1 cellular context compared by ENCODE assay signal in the genomic region with DNA sequence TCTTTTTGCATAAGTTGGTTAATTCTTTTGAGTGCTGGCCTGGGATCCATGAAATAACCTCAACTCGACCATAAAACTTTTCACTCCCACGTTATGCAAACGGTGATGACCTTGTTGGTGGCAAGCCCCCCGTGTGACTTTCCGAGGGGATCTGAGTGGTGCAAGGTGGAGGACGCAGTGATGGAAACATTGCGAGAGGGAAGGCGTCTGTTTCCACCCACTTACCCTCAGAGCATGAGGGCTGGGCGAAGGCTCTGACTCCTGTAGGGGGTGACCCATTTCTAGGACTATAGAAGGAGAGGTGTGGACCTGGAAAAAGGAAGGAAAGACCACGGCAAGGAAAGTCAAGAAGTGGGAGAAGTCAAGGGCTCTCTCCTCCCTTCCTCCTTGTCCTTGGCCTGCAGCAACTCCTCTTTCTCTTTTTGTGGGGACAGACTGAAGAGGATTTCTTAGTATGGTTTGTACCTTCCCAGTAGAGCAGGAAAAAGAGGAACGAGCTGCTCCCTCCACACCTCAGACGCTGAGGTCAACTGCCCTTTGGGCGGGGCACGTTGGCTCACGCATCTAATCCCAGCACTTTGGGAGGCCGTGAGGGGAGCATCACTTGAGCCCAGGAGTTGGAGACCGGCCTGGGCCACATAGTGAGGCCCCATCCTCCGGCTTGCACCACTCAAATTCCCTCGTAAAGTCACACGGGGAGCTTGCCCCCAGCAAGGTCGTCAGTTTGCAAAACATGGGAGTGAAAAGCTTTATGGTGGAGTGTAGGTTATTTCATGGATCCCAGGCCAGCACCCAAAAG.
TF ChIP-seq lines count a peak whose summit lies in the region.

No MANE protein-coding gene starts in this region.

TF ChIP-seq in GM23338, 12 proteins besides CTCF, POLR2A, EP300 and RAD21 (continued from another document):
- TF ChIP-seq, protein P1, sequence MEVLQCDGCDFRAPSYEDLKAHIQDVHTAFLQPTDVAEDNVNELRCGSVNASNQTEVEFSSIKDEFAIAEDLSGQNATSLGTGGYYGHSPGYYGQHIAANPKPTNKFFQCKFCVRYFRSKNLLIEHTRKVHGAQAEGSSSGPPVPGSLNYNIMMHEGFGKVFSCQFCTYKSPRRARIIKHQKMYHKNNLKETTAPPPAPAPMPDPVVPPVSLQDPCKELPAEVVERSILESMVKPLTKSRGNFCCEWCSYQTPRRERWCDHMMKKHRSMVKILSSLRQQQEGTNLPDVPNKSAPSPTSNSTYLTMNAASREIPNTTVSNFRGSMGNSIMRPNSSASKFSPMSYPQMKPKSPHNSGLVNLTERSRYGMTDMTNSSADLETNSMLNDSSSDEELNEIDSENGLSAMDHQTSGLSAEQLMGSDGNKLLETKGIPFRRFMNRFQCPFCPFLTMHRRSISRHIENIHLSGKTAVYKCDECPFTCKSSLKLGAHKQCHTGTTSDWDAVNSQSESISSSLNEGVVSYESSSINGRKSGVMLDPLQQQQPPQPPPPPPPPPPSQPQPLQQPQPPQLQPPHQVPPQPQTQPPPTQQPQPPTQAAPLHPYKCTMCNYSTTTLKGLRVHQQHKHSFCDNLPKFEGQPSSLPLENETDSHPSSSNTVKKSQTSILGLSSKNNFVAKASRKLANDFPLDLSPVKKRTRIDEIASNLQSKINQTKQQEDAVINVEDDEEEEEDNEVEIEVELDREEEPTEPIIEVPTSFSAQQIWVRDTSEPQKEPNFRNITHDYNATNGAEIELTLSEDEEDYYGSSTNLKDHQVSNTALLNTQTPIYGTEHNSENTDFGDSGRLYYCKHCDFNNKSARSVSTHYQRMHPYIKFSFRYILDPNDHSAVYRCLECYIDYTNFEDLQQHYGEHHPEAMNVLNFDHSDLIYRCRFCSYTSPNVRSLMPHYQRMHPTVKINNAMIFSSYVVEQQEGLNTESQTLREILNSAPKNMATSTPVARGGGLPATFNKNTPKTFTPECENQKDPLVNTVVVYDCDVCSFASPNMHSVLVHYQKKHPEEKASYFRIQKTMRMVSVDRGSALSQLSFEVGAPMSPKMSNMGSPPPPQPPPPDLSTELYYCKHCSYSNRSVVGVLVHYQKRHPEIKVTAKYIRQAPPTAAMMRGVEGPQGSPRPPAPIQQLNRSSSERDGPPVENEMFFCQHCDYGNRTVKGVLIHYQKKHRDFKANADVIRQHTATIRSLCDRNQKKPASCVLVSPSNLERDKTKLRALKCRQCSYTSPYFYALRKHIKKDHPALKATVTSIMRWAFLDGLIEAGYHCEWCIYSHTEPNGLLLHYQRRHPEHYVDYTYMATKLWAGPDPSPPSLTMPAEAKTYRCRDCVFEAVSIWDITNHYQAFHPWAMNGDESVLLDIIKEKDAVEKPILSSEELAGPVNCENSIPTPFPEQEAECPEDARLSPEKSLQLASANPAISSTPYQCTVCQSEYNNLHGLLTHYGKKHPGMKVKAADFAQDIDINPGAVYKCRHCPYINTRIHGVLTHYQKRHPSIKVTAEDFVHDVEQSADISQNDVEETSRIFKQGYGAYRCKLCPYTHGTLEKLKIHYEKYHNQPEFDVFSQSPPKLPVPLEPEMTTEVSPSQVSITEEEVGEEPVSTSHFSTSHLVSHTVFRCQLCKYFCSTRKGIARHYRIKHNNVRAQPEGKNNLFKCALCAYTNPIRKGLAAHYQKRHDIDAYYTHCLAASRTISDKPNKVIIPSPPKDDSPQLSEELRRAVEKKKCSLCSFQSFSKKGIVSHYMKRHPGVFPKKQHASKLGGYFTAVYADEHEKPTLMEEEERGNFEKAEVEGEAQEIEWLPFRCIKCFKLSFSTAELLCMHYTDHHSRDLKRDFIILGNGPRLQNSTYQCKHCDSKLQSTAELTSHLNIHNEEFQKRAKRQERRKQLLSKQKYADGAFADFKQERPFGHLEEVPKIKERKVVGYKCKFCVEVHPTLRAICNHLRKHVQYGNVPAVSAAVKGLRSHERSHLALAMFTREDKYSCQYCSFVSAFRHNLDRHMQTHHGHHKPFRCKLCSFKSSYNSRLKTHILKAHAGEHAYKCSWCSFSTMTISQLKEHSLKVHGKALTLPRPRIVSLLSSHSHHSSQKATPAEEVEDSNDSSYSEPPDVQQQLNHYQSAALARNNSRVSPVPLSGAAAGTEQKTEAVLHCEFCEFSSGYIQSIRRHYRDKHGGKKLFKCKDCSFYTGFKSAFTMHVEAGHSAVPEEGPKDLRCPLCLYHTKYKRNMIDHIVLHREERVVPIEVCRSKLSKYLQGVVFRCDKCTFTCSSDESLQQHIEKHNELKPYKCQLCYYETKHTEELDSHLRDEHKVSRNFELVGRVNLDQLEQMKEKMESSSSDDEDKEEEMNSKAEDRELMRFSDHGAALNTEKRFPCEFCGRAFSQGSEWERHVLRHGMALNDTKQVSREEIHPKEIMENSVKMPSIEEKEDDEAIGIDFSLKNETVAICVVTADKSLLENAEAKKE (CRISPR knock-in tag; IDR thresholded peaks at IDR 0.05): no peak
- no peak for TF ChIP-seq JUNB (IDR thresholded peaks at IDR 0.05; ENCODE audit: unreplicated experiment)
- no peak for TF ChIP-seq POLR2AphosphoS5 (IDR thresholded peaks at IDR 0.05; ENCODE audit: low read depth)
- TF ChIP-seq ZNF114 (CRISPR knock-in tag; IDR thresholded peaks at IDR 0.05): no peak
- no peak for TF ChIP-seq EZH2 (IDR thresholded peaks at IDR 0.05; ENCODE audit: low read depth, unreplicated experiment)
- TF ChIP-seq STAT1 (IDR thresholded peaks at IDR 0.05; ENCODE audit: unreplicated experiment): no peak
- TF ChIP-seq CREB1 (CRISPR knock-in tag; IDR thresholded peaks at IDR 0.05; ENCODE audit: low read depth): no peak
- TF ChIP-seq EZH2phosphoT487 (IDR thresholded peaks at IDR 0.05; ENCODE audit: unreplicated experiment): no peak
- TF ChIP-seq, protein P2, sequence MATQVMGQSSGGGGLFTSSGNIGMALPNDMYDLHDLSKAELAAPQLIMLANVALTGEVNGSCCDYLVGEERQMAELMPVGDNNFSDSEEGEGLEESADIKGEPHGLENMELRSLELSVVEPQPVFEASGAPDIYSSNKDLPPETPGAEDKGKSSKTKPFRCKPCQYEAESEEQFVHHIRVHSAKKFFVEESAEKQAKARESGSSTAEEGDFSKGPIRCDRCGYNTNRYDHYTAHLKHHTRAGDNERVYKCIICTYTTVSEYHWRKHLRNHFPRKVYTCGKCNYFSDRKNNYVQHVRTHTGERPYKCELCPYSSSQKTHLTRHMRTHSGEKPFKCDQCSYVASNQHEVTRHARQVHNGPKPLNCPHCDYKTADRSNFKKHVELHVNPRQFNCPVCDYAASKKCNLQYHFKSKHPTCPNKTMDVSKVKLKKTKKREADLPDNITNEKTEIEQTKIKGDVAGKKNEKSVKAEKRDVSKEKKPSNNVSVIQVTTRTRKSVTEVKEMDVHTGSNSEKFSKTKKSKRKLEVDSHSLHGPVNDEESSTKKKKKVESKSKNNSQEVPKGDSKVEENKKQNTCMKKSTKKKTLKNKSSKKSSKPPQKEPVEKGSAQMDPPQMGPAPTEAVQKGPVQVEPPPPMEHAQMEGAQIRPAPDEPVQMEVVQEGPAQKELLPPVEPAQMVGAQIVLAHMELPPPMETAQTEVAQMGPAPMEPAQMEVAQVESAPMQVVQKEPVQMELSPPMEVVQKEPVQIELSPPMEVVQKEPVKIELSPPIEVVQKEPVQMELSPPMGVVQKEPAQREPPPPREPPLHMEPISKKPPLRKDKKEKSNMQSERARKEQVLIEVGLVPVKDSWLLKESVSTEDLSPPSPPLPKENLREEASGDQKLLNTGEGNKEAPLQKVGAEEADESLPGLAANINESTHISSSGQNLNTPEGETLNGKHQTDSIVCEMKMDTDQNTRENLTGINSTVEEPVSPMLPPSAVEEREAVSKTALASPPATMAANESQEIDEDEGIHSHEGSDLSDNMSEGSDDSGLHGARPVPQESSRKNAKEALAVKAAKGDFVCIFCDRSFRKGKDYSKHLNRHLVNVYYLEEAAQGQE (IDR thresholded peaks at IDR 0.05; ENCODE audit: unreplicated experiment): no peak
- TF ChIP-seq, protein P3, sequence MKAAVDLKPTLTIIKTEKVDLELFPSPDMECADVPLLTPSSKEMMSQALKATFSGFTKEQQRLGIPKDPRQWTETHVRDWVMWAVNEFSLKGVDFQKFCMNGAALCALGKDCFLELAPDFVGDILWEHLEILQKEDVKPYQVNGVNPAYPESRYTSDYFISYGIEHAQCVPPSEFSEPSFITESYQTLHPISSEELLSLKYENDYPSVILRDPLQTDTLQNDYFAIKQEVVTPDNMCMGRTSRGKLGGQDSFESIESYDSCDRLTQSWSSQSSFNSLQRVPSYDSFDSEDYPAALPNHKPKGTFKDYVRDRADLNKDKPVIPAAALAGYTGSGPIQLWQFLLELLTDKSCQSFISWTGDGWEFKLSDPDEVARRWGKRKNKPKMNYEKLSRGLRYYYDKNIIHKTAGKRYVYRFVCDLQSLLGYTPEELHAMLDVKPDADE (IDR thresholded peaks at IDR 0.05): no peak
- TF ChIP-seq NANOG (IDR thresholded peaks at IDR 0.05; ENCODE audit: borderline replicate concordance): no peak
